1 cellular context compared by ENCODE assay signal in genomic region chr4:79653871-79654270, GRCh38.
TF ChIP-seq lines count a peak whose summit lies in the region.

No MANE protein-coding gene starts in this region.

TF ChIP-seq in WTC11, 78 proteins besides CTCF, POLR2A, EP300 and RAD21 (continued from another document):
- TF ChIP-seq AR (CRISPR knock-in tag; IDR thresholded peaks at IDR 0.05) (no peak), ERG (CRISPR knock-in tag; IDR thresholded peaks at IDR 0.05) (no peak), USF1 (CRISPR knock-in tag; IDR thresholded peaks at IDR 0.05) (no peak), ESRRA (CRISPR knock-in tag; IDR thresholded peaks at IDR 0.05; ENCODE audit: borderline replicate concordance) (no peak), RORB (CRISPR knock-in tag; IDR thresholded peaks at IDR 0.05) (no peak), ZNF138 (CRISPR knock-in tag; conservative IDR thresholded peaks at IDR 0.05) (no peak)
